30 cellular contexts compared by ENCODE assay signal in the genomic region with DNA sequence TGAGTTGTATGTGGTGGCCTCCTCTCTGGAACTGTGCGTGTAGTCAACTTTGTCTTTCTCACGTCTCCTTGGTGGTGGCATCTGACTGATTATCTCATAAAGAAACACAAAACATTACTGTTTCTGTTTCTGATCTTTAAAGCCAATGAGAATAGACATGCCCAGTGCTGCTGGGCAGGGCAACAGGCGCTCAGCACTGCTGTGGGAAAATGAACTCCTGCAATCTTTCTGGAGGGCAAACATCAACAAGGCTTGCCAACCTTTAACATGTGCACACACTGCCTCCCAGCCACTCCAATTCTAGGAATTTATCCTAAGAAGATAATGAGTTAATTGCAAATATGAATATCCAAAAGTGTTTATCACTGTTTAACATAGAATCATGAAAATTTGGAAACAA.
"Had no signal": no experiment of that assay in that cellular context is flagged by ENCODE, and none has a peak within 500 bp of the region (broad histone marks: within the 10 kb centered on the region; RNA-seq: fewer than 3 reads in every experiment).

No MANE protein-coding gene starts in this region.

- H3K36me3 Mint-ChIP-seq: naive thymus-derived CD4-positive, alpha-beta T cell; natural killer cell; neural progenitor cell; stimulated activated memory B cell treated with anti-CD40 and anti-IgM and Interleukin-4, amounts not matched to agents 10 μg/mL and 1 μg/mL and 100 μg/mL, for 72 hours had no signal

- H3K27ac Mint-ChIP-seq: naive thymus-derived CD4-positive, alpha-beta T cell; natural killer cell; nephron; neural progenitor cell; progenitor cell of endocrine pancreas; stimulated activated memory B cell treated with anti-CD40 and anti-IgM and Interleukin-4, amounts not matched to agents 10 μg/mL and 1 μg/mL and 100 μg/mL, for 72 hours; stimulated activated naive CD8-positive, alpha-beta T cell treated with anti-CD3 and anti-CD28 coated beads, Interleukin-15, amount 100 ng/mL, for 72 hours had no signal

- H3K9me3 ChIP-seq: psoas muscle, thoracic aorta, thyroid gland, tibial nerve, vagina had no signal

- H3K4me2 ChIP-seq: neural progenitor cell, smooth muscle cell had no signal

- H3K27me3 Mint-ChIP-seq: stimulated activated memory B cell treated with anti-CD40 and anti-IgM and Interleukin-4, amounts not matched to agents 10 μg/mL and 1 μg/mL and 100 μg/mL, for 72 hours had no signal

- H3K4me3 Mint-ChIP-seq: naive thymus-derived CD4-positive, alpha-beta T cell; natural killer cell; nephron; neural progenitor cell; stimulated activated memory B cell treated with anti-CD40 and anti-IgM and Interleukin-4, amounts not matched to agents 10 μg/mL and 1 μg/mL and 100 μg/mL, for 72 hours; stimulated activated naive CD8-positive, alpha-beta T cell treated with anti-CD3 and anti-CD28 coated beads, Interleukin-15, amount 100 ng/mL, for 72 hours had no signal

- ATAC-seq: naive thymus-derived CD4-positive, alpha-beta T cell; natural killer cell; psoas muscle; right cardiac atrium; sciatic nerve; stimulated activated memory B cell treated with anti-CD40 and anti-IgM and Interleukin-4, amounts not matched to agents 10 μg/mL and 1 μg/mL and 100 μg/mL, for 72 hours; stimulated activated naive CD8-positive, alpha-beta T cell treated with anti-CD3 and anti-CD28 coated beads, Interleukin-15, amount 100 ng/mL, for 72 hours; stimulated activated naive CD8-positive, alpha-beta T cell treated with anti-CD3 and anti-CD28 coated beads, Interleukin-15, Interleukin-2, amounts not matched to agents 100 U/mL and 50 U/mL, for 24 hours had no signal

- H3K9me3 Mint-ChIP-seq: natural killer cell; nephron; stimulated activated naive CD8-positive, alpha-beta T cell treated with anti-CD3 and anti-CD28 coated beads, Interleukin-15, amount 100 ng/mL, for 72 hours had no signal

- H3K27me3 ChIP-seq: neural progenitor cell, thyroid gland, tibial nerve, upper lobe of left lung, vagina had no signal

- H3K4me1 Mint-ChIP-seq: naive thymus-derived CD4-positive, alpha-beta T cell; natural killer cell; neural progenitor cell; stimulated activated memory B cell treated with anti-CD40 and anti-IgM and Interleukin-4, amounts not matched to agents 10 μg/mL and 1 μg/mL and 100 μg/mL, for 72 hours; stimulated activated naive CD8-positive, alpha-beta T cell treated with anti-CD3 and anti-CD28 coated beads, Interleukin-15, amount 100 ng/mL, for 72 hours had no signal

- DNase-seq: naive thymus-derived CD4-positive, alpha-beta T cell; natural killer cell; posterior cingulate gyrus; psoas muscle; right cardiac atrium; spleen; stimulated activated CD4-positive, alpha-beta T cell treated with anti-CD3 and anti-CD28 coated beads, Interleukin-12 subunit alpha, Interleukin-12 subunit beta, amount 100 ng/mL, for 4 hours; stimulated activated CD4-positive, alpha-beta T cell treated with anti-CD3 and anti-CD28 coated beads, Interleukin-1b, Interleukin-23, amount 100 ng/mL, for 48 hours; stimulated activated CD4-positive, alpha-beta T cell treated with anti-CD3 and anti-CD28 coated beads, Interleukin-4, amount 100 ng/mL, for 1 hour; stimulated activated CD4-positive, alpha-beta T cell treated with anti-CD3 and anti-CD28 coated beads, Interleukin-4, amount 100 ng/mL, for 4 hours; stimulated activated CD8-positive, alpha-beta memory T cell treated with anti-CD3 and anti-CD28 coated beads, Interleukin-4, amount 100 ng/mL, for 48 hours; stimulated activated naive CD4-positive, alpha-beta T cell; stimulated activated naive CD8-positive, alpha-beta T cell treated with anti-CD3 and anti-CD28 coated beads, Interleukin-15, amount 100 ng/mL, for 72 hours; stimulated activated naive CD8-positive, alpha-beta T cell treated with anti-CD3 and anti-CD28 coated beads, Interleukin-15, Interleukin-2, amounts not matched to agents 100 U/mL and 50 U/mL, for 24 hours; substantia nigra; thyroid gland; trophoblast cell; upper lobe of left lung had no signal

- H2AFZ ChIP-seq: neural progenitor cell, parathyroid adenoma had no signal

- H3K36me3 ChIP-seq: neural progenitor cell, spleen, thoracic aorta, thyroid gland, tibial nerve, upper lobe of left lung, vagina had no signal

- FAIRE-seq: urothelium cell line had no signal

- H3K4me3 ChIP-seq: neural progenitor cell, psoas muscle, skin epidermis, smooth muscle cell, spleen, thoracic aorta, thyroid gland, tibial nerve, upper lobe of left lung, vagina had no signal

- H3K27ac ChIP-seq: neural progenitor cell, parathyroid adenoma, psoas muscle, spleen, thoracic aorta, thyroid gland, tibial nerve, upper lobe of left lung, vagina had no signal

- H3K9ac ChIP-seq: neural progenitor cell, parathyroid adenoma had no signal

- H3K79me2 ChIP-seq: parathyroid adenoma had no signal

- H3K4me1 ChIP-seq: neural progenitor cell, parathyroid adenoma, psoas muscle, spleen, tibial nerve, vagina had no signal
